In genomic region chr22:46537946-46538815, GRCh38 we compare ENCODE assay signal across 8 cellular contexts. TPM values are rescaled to one million over a fixed set of nuclear protein-coding genes. Genes with fewer than 3 reads are reported as not detected.
A peak's percentile ranks its signal among the peaks of the same experiment; 100 is the strongest.
DNase-seq lines count a peak whose midpoint lies in the region; ATAC-seq and TF ChIP-seq lines count a peak whose summit lies in the region.

No MANE protein-coding gene starts in this region.

- in situ Hi-C loops in Panc1 (cut with HindIII; ENCODE audit: low pct_unique_long_range_greater_than_20kb, low sequenced_read_pairs): no loop called here

- no peaks in the 10 kb centered on the region for H3K36me3 ChIP-seq in GM06990 (ENCODE audit: control insufficient read depth, insufficient read depth, low read length)
- H3K36me3 ChIP-seq in Panc1 (ENCODE audit: control insufficient read depth, insufficient read depth, low read length): no peaks in the 10 kb centered on the region
- H3K36me3 ChIP-seq in psoas muscle (ENCODE audit: insufficient read depth in 1 of 2, low read depth in 1 of 2): no peaks in the 10 kb centered on the region

- TF ChIP-seq CTCF in GM06990 (IDR thresholded peaks at IDR 0.05; ENCODE audit: insufficient read depth, low read length, poor library complexity, severe bottlenecking) (no peak), Panc1 (IDR thresholded peaks at IDR 0.05) (peak; percentile 30), foreskin fibroblast (IDR thresholded peaks at IDR 0.05; ENCODE audit: low read depth, low read length) (no peak), psoas muscle (IDR thresholded peaks at IDR 0.05) (no peak)

- H3K27me3 ChIP-seq in GM06990 (replicated peaks; ENCODE audit: control insufficient read depth, insufficient read depth, low read length) (no peaks in the 10 kb centered on the region; the same call in 1 of the 2 replicates), Panc1 (ENCODE audit: control insufficient read depth, insufficient read depth, low read length) (no peaks in the 10 kb centered on the region), psoas muscle (ENCODE audit: insufficient read depth in 3 of 3, low read length in 2 of 3) (peaks cover 0 to 45% (median 29%) of the 10 kb centered on the region in 3 donors)

- peak; percentile 13; the same call in 1 of the 2 replicates for ATAC-seq in Panc1
- ATAC-seq in psoas muscle: peak in 1 of 4 donors; percentile 19
- no peak for ATAC-seq in HG03565 (IDR thresholded peaks at IDR 0.05; ENCODE audit: unreplicated experiment)
- no peak for ATAC-seq in HG03457 (IDR thresholded peaks at IDR 0.05; ENCODE audit: unreplicated experiment)
- no peak for ATAC-seq in HG02852 (IDR thresholded peaks at IDR 0.05; ENCODE audit: unreplicated experiment)

- H3K4me3 ChIP-seq in GM06990 (replicated peaks; ENCODE audit: low read depth, low read length) (peak overlapping the region; percentile 33), Panc1 (ENCODE audit: low read depth in 2 of 2, low read length in 2 of 2) (peak overlapping the region; percentile 54 to 67), foreskin fibroblast (ENCODE audit: low read depth in 1 of 2, low read length in 2 of 2) (peak overlapping the region; percentile 43 to 49), psoas muscle (peak overlapping the region; percentile 53)

- intact Hi-C loops in Panc1 (cut with micrococcal nuclease; ENCODE audit: unreplicated experiment): no loop called here
- intact Hi-C loops in psoas muscle (cut with DNase I): no loop called here

- no peaks in the 10 kb centered on the region for H3K9me3 ChIP-seq in Panc1 (ENCODE audit: control insufficient read depth, insufficient read depth, low read depth, low read length)
- no peaks in the 10 kb centered on the region for H3K9me3 ChIP-seq in psoas muscle

- CTCF ChIA-PET in Panc1 (lab: Charles Lee): interaction anchor here (0.7 kb wide), 1 partner anchor 90 kb away, joined by 3 read pairs; no protein-coding TSS in a partner anchor

- TSS peak; percentile 55 for BruUV-seq in Panc1 (replicated peaks; lab: Mats Ljungman, UMichigan)

- POLR2A ChIA-PET in Panc1 (lab: Charles Lee): no interaction called here

- DNase-seq in GM06990 (ENCODE audit: extremely low read depth, insufficient read length) (no peak), Panc1 (ENCODE audit: low read depth, low spot score) (no peak), foreskin fibroblast (peak in 1 of 2 donors; percentile 44), psoas muscle (peak in 1 of 2 donors; percentile 48), T1000 (lab: John Stamatoyannopoulos, UW) (no peak)

- 1 to 2% (median 1%) methylated on average over 59 to 70 of the region's 70 CpGs for WGBS in psoas muscle, 3 donors

- H3K4me1 ChIP-seq in Panc1 (ENCODE audit: control insufficient read depth, insufficient read depth, low read length) (peaks cover 15% of the 10 kb centered on the region), psoas muscle (peaks cover 8% of the 10 kb centered on the region)

- H3K27ac ChIP-seq in Panc1 (ENCODE audit: low read length) (peak overlapping the region; percentile 59), psoas muscle (no peak overlapping the region)

RNA-seq across cellular contexts. Expression of gene CELSR1, which starts 0.8 kb away (rescaled TPM):
- total RNA-seq in Panc1 (2021; ENCODE audit: unreplicated experiment): 30.7 TPM
- 34.8 TPM for polyA plus RNA-seq in Panc1 (2012; ENCODE audit: insufficient read length)
- under 1 TPM; 0.10 to 0.39 (median 0.20) TPM for total RNA-seq in psoas muscle
- polyA plus RNA-seq in psoas muscle: under 1 TPM; 0.09 to 0.18 (median 0.18) TPM

Comparison
In these comparisons a context has a peak if more than half of its experiments do, and no peak if none do; other contexts are left out.
1. RNA of gene CELSR1, which starts 0.8 kb away (total RNA-seq): 30.7 TPM in Panc1 (single experiment); 0.10 to 0.39 TPM in psoas muscle; every median in the first group is over 10 times any median in the second.
2. Peak in every context shown above with its lines, with median percentiles within 50 percentile points of each other: H3K4me3 ChIP-seq.